1 cellular context compared by ENCODE assay signal in genomic region chr17:412211-413015, GRCh38.
TF ChIP-seq lines count a peak whose summit lies in the region.

No MANE protein-coding gene starts in this region.

TF ChIP-seq in GM23338, 12 proteins besides CTCF, POLR2A, EP300 and RAD21 (continued from another document):
- TF ChIP-seq ZNF462 (CRISPR knock-in tag; IDR thresholded peaks at IDR 0.05) (no peak), POLR2AphosphoS5 (IDR thresholded peaks at IDR 0.05; ENCODE audit: low read depth) (no peak), NANOG (IDR thresholded peaks at IDR 0.05; ENCODE audit: borderline replicate concordance) (no peak), JUNB (IDR thresholded peaks at IDR 0.05; ENCODE audit: unreplicated experiment) (no peak)
